8 cellular contexts compared by ENCODE assay signal in genomic region chr18:62506495-62507143, GRCh38. TPM values are rescaled to one million over a fixed set of nuclear protein-coding genes. Genes with fewer than 3 reads are reported as not detected.
A peak's percentile ranks its signal among the peaks of the same experiment; 100 is the strongest.
DNase-seq lines count a peak whose midpoint lies in the region; ATAC-seq, FAIRE-seq and TF ChIP-seq lines count a peak whose summit lies in the region.

No MANE protein-coding gene starts in this region.

- H3K9me3 ChIP-seq in neuronal stem cell (replicated peaks in 1 of 2; ENCODE audit: control insufficient read depth in 2 of 2, insufficient read depth in 1 of 2, low read depth in 1 of 2, low read length in 2 of 2), result peaks cover 0 to 2% of the 10 kb centered on the region in 2 donors
- H3K9me3 ChIP-seq in neural progenitor cell (ENCODE audit: low read depth), result no peaks in the 10 kb centered on the region

- H3K4me1 Mint-ChIP-seq in activated naive CD8-positive, alpha-beta T cell treated with anti-CD3 and anti-CD28 coated beads, Interleukin-2, amount 10 ng/mL, durations not matched to agents 7 days and 5 days, result peaks cover 27% of the 10 kb centered on the region
- H3K4me1 Mint-ChIP-seq in neural progenitor cell, result no peaks in the 10 kb centered on the region

- no peak for TF ChIP-seq CTCF in neural progenitor cell (IDR thresholded peaks at IDR 0.05)

- no peaks in the 10 kb centered on the region for H3K27me3 ChIP-seq in neuronal stem cell (ENCODE audit: control insufficient read depth in 3 of 3, insufficient read depth in 3 of 3, low read depth in 1 of 3, low read length in 3 of 3)
- H3K27me3 ChIP-seq in neural progenitor cell, result no peaks in the 10 kb centered on the region

- no CpG with 5 or more reads among the region's 7 CpGs for WGBS in neuronal stem cell (ENCODE audit: extremely low coverage in 2 of 2, insufficient read length in 2 of 2, insufficient replicate concordance in 1 of 2), 2 donors

- ATAC-seq in HG03045 (IDR thresholded peaks at IDR 0.05; ENCODE audit: unreplicated experiment), result peak; percentile 18
- peak; percentile 32 for ATAC-seq in activated naive CD8-positive, alpha-beta T cell treated with anti-CD3 and anti-CD28 coated beads, Interleukin-2, amount 10 ng/mL, durations not matched to agents 7 days and 5 days (ENCODE audit: low read depth)
- no peak for ATAC-seq in GM21367 (IDR thresholded peaks at IDR 0.05; ENCODE audit: unreplicated experiment)

- no peak overlapping the region for H2BK120ac ChIP-seq in neuronal stem cell (ENCODE audit: low read depth, low read length)

- peaks cover 47% of the 10 kb centered on the region for H3K36me3 Mint-ChIP-seq in activated naive CD8-positive, alpha-beta T cell treated with anti-CD3 and anti-CD28 coated beads, Interleukin-2, amount 10 ng/mL, durations not matched to agents 7 days and 5 days
- H3K36me3 Mint-ChIP-seq in neural progenitor cell, result peaks cover 3% of the 10 kb centered on the region

- H4K8ac ChIP-seq in neuronal stem cell (ENCODE audit: low read depth, low read length), result no peak overlapping the region

- H4K91ac ChIP-seq in neuronal stem cell (ENCODE audit: low read depth, low read length, poor library complexity), result no peak overlapping the region

- H3K79me1 ChIP-seq in neuronal stem cell (ENCODE audit: low read depth, low read length), result no peaks in the 10 kb centered on the region

- no peaks in the 10 kb centered on the region for H3K79me2 ChIP-seq in neural progenitor cell (ENCODE audit: low read depth)

- no peaks in the 10 kb centered on the region for H3K4me1 ChIP-seq in neuronal stem cell (ENCODE audit: control insufficient read depth in 2 of 2, insufficient read depth in 1 of 2, low read depth in 1 of 2, low read length in 2 of 2)
- H3K4me1 ChIP-seq in neural progenitor cell, result no peaks in the 10 kb centered on the region

- H4K20me1 ChIP-seq in neural progenitor cell (ENCODE audit: low read depth), result no peaks in the 10 kb centered on the region

- H2AFZ ChIP-seq in neuronal stem cell (ENCODE audit: low read length), result peak overlapping the region; percentile 5
- no peak overlapping the region for H2AFZ ChIP-seq in neural progenitor cell (replicated peaks)

- no peak overlapping the region for H3K18ac ChIP-seq in neuronal stem cell (ENCODE audit: low read length)

- H2BK5ac ChIP-seq in neuronal stem cell (ENCODE audit: low read length), result no peak overlapping the region

- H3K9me3 Mint-ChIP-seq in activated naive CD8-positive, alpha-beta T cell treated with anti-CD3 and anti-CD28 coated beads, Interleukin-2, amount 10 ng/mL, durations not matched to agents 7 days and 5 days, result peaks cover 9% of the 10 kb centered on the region
- peaks cover 11% of the 10 kb centered on the region for H3K9me3 Mint-ChIP-seq in neural progenitor cell

- no peak overlapping the region for H2AK5ac ChIP-seq in neuronal stem cell (ENCODE audit: low read depth, low read length)

- FAIRE-seq in GM19239 (lab: Jason Lieb, UNC), result peak; percentile 59

- no peak overlapping the region for H3K23ac ChIP-seq in neuronal stem cell (ENCODE audit: low read depth, low read length, poor library complexity)

- H3K36me3 ChIP-seq in neuronal stem cell (replicated peaks in 1 of 2; ENCODE audit: control insufficient read depth in 2 of 2, insufficient read depth in 2 of 2, low read length in 2 of 2) (no peaks in the 10 kb centered on the region), neural progenitor cell (no peaks in the 10 kb centered on the region)

- POLR2A ChIA-PET in activated naive CD8-positive, alpha-beta T cell treated with anti-CD3 and anti-CD28 coated beads, Interleukin-2, amount 10 ng/mL, durations not matched to agents 7 days and 5 days (lab: Charles Lee), result interaction anchor here (0.6 to 6.2 kb wide), 8 partner anchors 16 to 951 kb away, joined by 3 to 165 read pairs (median 6); partner anchors contain the start of gene ZCCHC2

- H3K4me3 ChIP-seq in neuronal stem cell (ENCODE audit: low read length in 2 of 2) (no peak overlapping the region), neural progenitor cell (no peak overlapping the region)

- no peaks in the 10 kb centered on the region for H3F3A ChIP-seq in neural progenitor cell (ENCODE audit: low read depth)

- no peak overlapping the region for H3K27ac ChIP-seq in neuronal stem cell (replicated peaks; ENCODE audit: low read length)
- no peak overlapping the region for H3K27ac ChIP-seq in neural progenitor cell

- no peak for DNase-seq in GM19239 (ENCODE audit: insufficient read length, low spot score)
- no peak for DNase-seq in activated naive CD8-positive, alpha-beta T cell treated with anti-CD3 and anti-CD28 coated beads, Interleukin-2, amount 10 ng/mL, durations not matched to agents 7 days and 5 days
- DNase-seq in neuronal stem cell (ENCODE audit: low spot score), result no peak
- DNase-seq in NAMALWA (ENCODE audit: low spot score), result no peak
- DNase-seq in neural progenitor cell (ENCODE audit: low spot score), result no peak
- no peak for DNase-seq in stimulated activated CD4-positive, alpha-beta T cell treated with anti-CD3 and anti-CD28 coated beads, Interleukin-15, amount 100 ng/mL, for 24 hours

- no peak overlapping the region for H3K4ac ChIP-seq in neuronal stem cell (ENCODE audit: low read length)

- no peak overlapping the region for H2BK12ac ChIP-seq in neuronal stem cell (ENCODE audit: low read length)

- peak overlapping the region; percentile 76 for H3K4me3 Mint-ChIP-seq in activated naive CD8-positive, alpha-beta T cell treated with anti-CD3 and anti-CD28 coated beads, Interleukin-2, amount 10 ng/mL, durations not matched to agents 7 days and 5 days
- H3K4me3 Mint-ChIP-seq in neural progenitor cell, result no peak overlapping the region

- no peak overlapping the region for H2BK15ac ChIP-seq in neuronal stem cell (ENCODE audit: low read length)

- H3K4me2 ChIP-seq in neuronal stem cell (ENCODE audit: insufficient read depth, low read length, poor library complexity, severe bottlenecking), result no peak overlapping the region
- no peak overlapping the region for H3K4me2 ChIP-seq in neural progenitor cell

- H3K9ac ChIP-seq in neuronal stem cell (ENCODE audit: low read depth, low read length, poor library complexity) (no peak overlapping the region), neural progenitor cell (no peak overlapping the region)

- H3K27ac Mint-ChIP-seq in activated naive CD8-positive, alpha-beta T cell treated with anti-CD3 and anti-CD28 coated beads, Interleukin-2, amount 10 ng/mL, durations not matched to agents 7 days and 5 days, result peak overlapping the region; percentile 100
- no peak overlapping the region for H3K27ac Mint-ChIP-seq in neural progenitor cell

- no peak overlapping the region for H3K14ac ChIP-seq in neuronal stem cell (ENCODE audit: low read length)

- H3K27me3 Mint-ChIP-seq in activated naive CD8-positive, alpha-beta T cell treated with anti-CD3 and anti-CD28 coated beads, Interleukin-2, amount 10 ng/mL, durations not matched to agents 7 days and 5 days, result no peaks in the 10 kb centered on the region
- peaks cover 3% of the 10 kb centered on the region for H3K27me3 Mint-ChIP-seq in neural progenitor cell (ENCODE audit: insufficient read depth, low read depth)

RNA-seq across cellular contexts. Expression of gene ZCCHC2, which starts 16.2 kb away (rescaled TPM):
- total RNA-seq in activated naive CD8-positive, alpha-beta T cell treated with anti-CD3 and anti-CD28 coated beads, Interleukin-2, amount 10 ng/mL, durations not matched to agents 7 days and 5 days, result 10 to 100 TPM; 56.8 to 61.7 TPM
- 7.7 TPM for polyA plus RNA-seq in neuronal stem cell (2013, experiment 1 of 2)
- 7.2 TPM for polyA plus RNA-seq in neuronal stem cell (2013, experiment 2 of 2)
- total RNA-seq in neural progenitor cell (ENCODE audit: low replicate concordance), result 5.5 and 8.9 TPM in 2 replicates
